In genomic region chr15:63970723-63971426, GRCh38 we compare ENCODE assay signal across 8 cellular contexts.
DNase-seq lines count a peak whose midpoint lies in the region; ATAC-seq, FAIRE-seq and TF ChIP-seq lines count a peak whose summit lies in the region.

No MANE protein-coding gene starts in this region.

- no peak overlapping the region for H3K27ac ChIP-seq in WERI-Rb-1

- H3K4me1 Mint-ChIP-seq in immature natural killer cell (peaks cover 40 to 47% of the 10 kb centered on the region in 2 donors), Caco-2 (ENCODE audit: low read depth, unreplicated experiment) (peaks cover 10% of the 10 kb centered on the region), glutamatergic neuron (ENCODE audit: low read depth, unreplicated experiment) (no peaks in the 10 kb centered on the region)

- intact Hi-C loops in Caco-2 (cut with micrococcal nuclease; ENCODE audit: unreplicated experiment) = loop anchor here (5.0 kb wide), 1 partner anchor 76 kb away; the partner anchor contains the start of gene DAPK2

- no peaks in the 10 kb centered on the region for H3K9me3 Mint-ChIP-seq in immature natural killer cell
- H3K9me3 Mint-ChIP-seq in Caco-2 (ENCODE audit: unreplicated experiment) = no peaks in the 10 kb centered on the region
- H3K9me3 Mint-ChIP-seq in glutamatergic neuron (ENCODE audit: unreplicated experiment) = peaks cover 1% of the 10 kb centered on the region

- FAIRE-seq in GM12891 (lab: Jason Lieb, UNC) = peak; percentile 88

- H3K9me3 ChIP-seq in WERI-Rb-1 (ENCODE audit: severe bottlenecking) = no peaks in the 10 kb centered on the region
- H3K9me3 ChIP-seq in Caco-2 = no peaks in the 10 kb centered on the region

- CTCF ChIA-PET in Caco-2 (lab: Charles Lee) = no interaction called here

- DNase-seq in GM12891 (ENCODE audit: insufficient read length, low spot score) = peak; percentile 44
- peak; percentile 15 to 27 (median 15) for DNase-seq in immature natural killer cell
- DNase-seq in WERI-Rb-1 = no peak
- DNase-seq in NCI-H2081 treated with DMSO at 0.1 percent for 48 hours (lab: John Stamatoyannopoulos, UW) = no peak
- DNase-seq in Caco-2 = no peak
- no peak for DNase-seq in glutamatergic neuron

- BruUV-seq in Caco-2 (replicated peaks; lab: Mats Ljungman, UMichigan) = no TSS peak

- no peaks in the 10 kb centered on the region for H3K36me3 Mint-ChIP-seq in immature natural killer cell
- no peaks in the 10 kb centered on the region for H3K36me3 Mint-ChIP-seq in Caco-2 (ENCODE audit: insufficient read depth, unreplicated experiment)
- peaks cover 9% of the 10 kb centered on the region for H3K36me3 Mint-ChIP-seq in glutamatergic neuron (ENCODE audit: unreplicated experiment)

- H3K4me1 ChIP-seq in Caco-2 = peaks cover 16% of the 10 kb centered on the region

- peak; percentile 78 for ATAC-seq in GM21367 (IDR thresholded peaks at IDR 0.05; ENCODE audit: unreplicated experiment)
- peak; percentile 97 for ATAC-seq in HG03521 (IDR thresholded peaks at IDR 0.05; ENCODE audit: unreplicated experiment)

- H3K27me3 Mint-ChIP-seq in immature natural killer cell (ENCODE audit: low read depth in 3 of 3) = peaks cover 0 to 7% (median 2%) of the 10 kb centered on the region in 3 donors
- no peaks in the 10 kb centered on the region for H3K27me3 Mint-ChIP-seq in Caco-2 (ENCODE audit: insufficient read depth, unreplicated experiment)
- H3K27me3 Mint-ChIP-seq in glutamatergic neuron (ENCODE audit: unreplicated experiment) = peaks cover 5% of the 10 kb centered on the region

- POLR2A ChIA-PET in Caco-2 (lab: Charles Lee) = no interaction called here

- H3K27ac Mint-ChIP-seq in immature natural killer cell (peak overlapping the region; percentile 79 to 97 (median 93)), Caco-2 (ENCODE audit: unreplicated experiment) (no peak overlapping the region), glutamatergic neuron (ENCODE audit: unreplicated experiment) (no peak overlapping the region)

- TF ChIP-seq POLR2A in GM12891 (IDR thresholded peaks at IDR 0.05; ENCODE audit: low read depth, low read length) = 0 out of 2 replicates have a peak, but pooled peaks have one; percentile 35

- TF ChIP-seq CTCF in WERI-Rb-1 (IDR thresholded peaks at IDR 0.05; ENCODE audit: low read depth, low read length) (no peak), Caco-2 (IDR thresholded peaks at IDR 0.05; ENCODE audit: insufficient read depth in 1 of 2, low read depth in 1 of 2, low read length in 1 of 2, severe bottlenecking in 1 of 2, unreplicated experiment in 1 of 2) (no peak), glutamatergic neuron (IDR thresholded peaks at IDR 0.05; ENCODE audit: partially characterized antibody, unreplicated experiment) (no peak)

- H3K36me3 ChIP-seq in WERI-Rb-1 (no peaks in the 10 kb centered on the region), Caco-2 (ENCODE audit: control insufficient read depth, insufficient read depth, low read length) (no peaks in the 10 kb centered on the region)

- H3K4me3 Mint-ChIP-seq in immature natural killer cell (peak overlapping the region; percentile 53 to 84 (median 68)), Caco-2 (ENCODE audit: unreplicated experiment) (no peak overlapping the region), glutamatergic neuron (ENCODE audit: unreplicated experiment) (no peak overlapping the region)

- H3K4me3 ChIP-seq in WERI-Rb-1 (ENCODE audit: low read depth, low read length) = no peak overlapping the region
- no peak overlapping the region for H3K4me3 ChIP-seq in Caco-2 (ENCODE audit: low read depth, low read length)

- H3K27me3 ChIP-seq in WERI-Rb-1 (ENCODE audit: insufficient read depth, low read depth, severe bottlenecking) (no peaks in the 10 kb centered on the region), Caco-2 (replicated peaks; ENCODE audit: control insufficient read depth, insufficient read depth, low read length) (no peaks in the 10 kb centered on the region)

TF ChIP-seq in GM12891, 5 proteins besides CTCF, POLR2A, EP300 and RAD21:
- TF ChIP-seq POLR2AphosphoS5 (IDR thresholded peaks at IDR 0.05; ENCODE audit: low read depth, low read length) (no peak), TAF1 (IDR thresholded peaks at IDR 0.05; ENCODE audit: low read depth, low read length) (no peak), SPI1 (IDR thresholded peaks at IDR 0.05; ENCODE audit: low read depth, low read length) (peak; percentile 96)
TF ChIP-seq in GM12891: peak in this region for 1.

Comparison
In these comparisons a context has a peak if more than half of its experiments do, and no peak if none do; other contexts are left out.
1. DNase-seq: peak in GM12891 (single experiment) and immature natural killer cell (3 of 3); none in WERI-Rb-1 (single experiment), NCI-H2081 treated with DMSO at 0.1 percent for 48 hours (single experiment), Caco-2 (0 of 2) and glutamatergic neuron (single experiment).
2. H3K27ac Mint-ChIP-seq: peak in immature natural killer cell (6 of 6); none in Caco-2 (single experiment) and glutamatergic neuron (single experiment).
3. H3K4me3 Mint-ChIP-seq: peak in immature natural killer cell (5 of 5); none in Caco-2 (single experiment) and glutamatergic neuron (single experiment).